12 cellular contexts compared by ENCODE assay signal in the genomic region with DNA sequence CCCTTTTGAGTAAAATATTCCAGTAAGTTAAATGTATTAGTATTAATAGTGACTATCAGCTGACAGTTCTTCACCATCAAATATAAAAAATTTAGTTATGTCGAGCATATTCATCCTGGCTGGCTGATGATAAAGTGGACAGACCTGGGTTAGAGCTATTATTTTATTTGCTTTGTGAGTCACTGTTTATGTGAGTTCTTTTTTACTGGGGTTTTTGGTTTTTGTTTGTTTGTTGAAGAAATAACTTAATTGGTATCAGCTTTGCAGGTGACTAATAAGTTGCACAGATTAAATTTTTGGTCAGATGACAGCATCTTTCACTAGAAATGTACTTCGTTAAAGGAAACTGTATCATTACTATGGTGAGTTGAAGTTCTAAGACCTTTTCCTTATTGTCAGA.
DNase-seq lines count a peak whose midpoint lies in the region; ATAC-seq, FAIRE-seq and TF ChIP-seq lines count a peak whose summit lies in the region.
"Had no signal": no experiment of that assay in that cellular context is flagged by ENCODE, and none has a peak within 500 bp of the region (broad histone marks: within the 10 kb centered on the region; RNA-seq: fewer than 3 reads in every experiment).

No MANE protein-coding gene starts in this region.

- H3K9me1 ChIP-seq in endothelial cell of umbilical vein (replicated peaks; ENCODE audit: control insufficient read depth, extremely low read depth, insufficient read depth, low read length): no peaks in the 10 kb centered on the region

- TF ChIP-seq CTCF in PC-9 (conservative IDR thresholded peaks at IDR 0.05) (no peak), endothelial cell of umbilical vein (IDR thresholded peaks at IDR 0.05; ENCODE audit: extremely low read depth in 1 of 2, insufficient read depth in 1 of 2, low read depth in 1 of 2, low read length in 2 of 2) (no peak)

- H3K27ac ChIP-seq in PC-9 (peak overlapping the region; percentile 52), endothelial cell of umbilical vein (ENCODE audit: insufficient read depth, low read depth, low read length) (no peak overlapping the region), aorta (ENCODE audit: low read depth in 1 of 2, low read length in 2 of 2) (no peak overlapping the region)
- H3K27ac ChIP-seq: lower lobe of right lung had no signal

- no peak overlapping the region for H3K4me3 ChIP-seq in PC-9
- no peak overlapping the region for H3K4me3 ChIP-seq in endothelial cell of umbilical vein (replicated peaks in 1 of 3; ENCODE audit: insufficient read depth in 1 of 3, low read depth in 1 of 3, low read length in 3 of 3)
- H3K4me3 ChIP-seq in aorta (ENCODE audit: low read length in 2 of 2): no peak overlapping the region
- H3K4me3 ChIP-seq: lower lobe of right lung had no signal

- BruUV-seq in PC-9 (replicated peaks; lab: Mats Ljungman, UMichigan) (no TSS peak), endothelial cell of umbilical vein (replicated peaks; lab: Mats Ljungman, UMichigan) (no TSS peak)

- peaks cover 20% of the 10 kb centered on the region; the same call in 1 of the 2 replicates for H3F3A ChIP-seq in PC-9 (ENCODE audit: insufficient read depth, low read depth)

- H3K36me3 ChIP-seq in PC-9 (ENCODE audit: low read depth): no peaks in the 10 kb centered on the region
- no peaks in the 10 kb centered on the region for H3K36me3 ChIP-seq in endothelial cell of umbilical vein (ENCODE audit: control insufficient read depth in 2 of 2, extremely low read depth in 1 of 2, insufficient read depth in 2 of 2, low read length in 2 of 2)
- no peaks in the 10 kb centered on the region for H3K36me3 ChIP-seq in aorta (ENCODE audit: control insufficient read depth in 1 of 2, insufficient read depth in 2 of 2, low read length in 1 of 2)
- H3K36me3 ChIP-seq: lower lobe of right lung had no signal

- H3K9me3 ChIP-seq in PC-9 (ENCODE audit: insufficient read depth, low read depth) (no peaks in the 10 kb centered on the region; the same call in 1 of the 2 replicates), endothelial cell of umbilical vein (replicated peaks; ENCODE audit: control insufficient read depth, insufficient read depth, low read length) (no peaks in the 10 kb centered on the region), aorta (ENCODE audit: control insufficient read depth, low read length) (no peaks in the 10 kb centered on the region)
- H3K9me3 ChIP-seq: lower lobe of right lung had no signal

- H3K4me1 Mint-ChIP-seq in activated CD4-positive, alpha-beta memory T cell treated with anti-CD3 and anti-CD28 coated beads, Interleukin-2, amount 10 ng/mL, durations not matched to agents 7 days and 5 days: peaks cover 10% of the 10 kb centered on the region

- no peak overlapping the region for H3K4me3 Mint-ChIP-seq in activated CD4-positive, alpha-beta memory T cell treated with anti-CD3 and anti-CD28 coated beads, Interleukin-2, amount 10 ng/mL, durations not matched to agents 7 days and 5 days

- ATAC-seq in HG03196 (IDR thresholded peaks at IDR 0.05; ENCODE audit: unreplicated experiment): no peak
- ATAC-seq in aorta (ENCODE audit: low FRiP score): no peak
- ATAC-seq: lower lobe of right lung had no signal

- H3K79me2 ChIP-seq in PC-9 (ENCODE audit: low read depth) (no peaks in the 10 kb centered on the region), endothelial cell of umbilical vein (ENCODE audit: control insufficient read depth, insufficient read depth, low read length) (no peaks in the 10 kb centered on the region)

- no peaks in the 10 kb centered on the region for H3K9me3 Mint-ChIP-seq in activated CD4-positive, alpha-beta memory T cell treated with anti-CD3 and anti-CD28 coated beads, Interleukin-2, amount 10 ng/mL, durations not matched to agents 7 days and 5 days

- no peak overlapping the region for H2AFZ ChIP-seq in PC-9
- no peak overlapping the region for H2AFZ ChIP-seq in endothelial cell of umbilical vein (ENCODE audit: low read depth, low read length)

- TF ChIP-seq POLR2A in endothelial cell of umbilical vein (IDR thresholded peaks at IDR 0.05; ENCODE audit: low read depth, low read length): no peak

- H3K27me3 Mint-ChIP-seq in activated CD4-positive, alpha-beta memory T cell treated with anti-CD3 and anti-CD28 coated beads, Interleukin-2, amount 10 ng/mL, durations not matched to agents 7 days and 5 days: no peaks in the 10 kb centered on the region

- 62 to 69% methylated on average over 2 of the region's 2 CpGs for WGBS in aorta, 2 donors

- no peaks in the 10 kb centered on the region for H3K9me2 ChIP-seq in PC-9 (ENCODE audit: insufficient read depth)

- H4K20me1 ChIP-seq in PC-9 (ENCODE audit: insufficient read depth) (no peaks in the 10 kb centered on the region), endothelial cell of umbilical vein (replicated peaks; ENCODE audit: control insufficient read depth, extremely low read depth, insufficient read depth, low read length) (no peaks in the 10 kb centered on the region)

- no peak for FAIRE-seq in endothelial cell of umbilical vein (lab: Jason Lieb, UNC)

- DNase-seq in NCI-H2196 (lab: John Stamatoyannopoulos, UW; ENCODE audit: unreplicated experiment) (peak; percentile 3), NCI-H2196 treated with DMSO at 0.1 percent for 48 hours (lab: John Stamatoyannopoulos, UW; ENCODE audit: unreplicated experiment) (no peak), PC-9 (peak in 1 of 2 experiments; percentile 93), endothelial cell of umbilical vein (ENCODE audit: low read depth, low spot score) (peak; percentile 46), aorta (no peak), ecto neural progenitor cell (ENCODE audit: low spot score) (no peak)
- DNase-seq in activated CD4-positive, alpha-beta memory T cell treated with anti-CD3 and anti-CD28 coated beads, Interleukin-2, amount 10 ng/mL, durations not matched to agents 7 days and 5 days: no peak
- DNase-seq: erythroblast, lower lobe of right lung, NCI-H1694, NCI-H526 had no signal

- peaks cover 21% of the 10 kb centered on the region for H3K4me1 ChIP-seq in PC-9 (replicated peaks; ENCODE audit: insufficient read depth)
- H3K4me1 ChIP-seq in endothelial cell of umbilical vein (ENCODE audit: control insufficient read depth, extremely low read depth, insufficient read depth, low read length): peaks cover 12% of the 10 kb centered on the region
- no peaks in the 10 kb centered on the region for H3K4me1 ChIP-seq in aorta (ENCODE audit: control insufficient read depth in 1 of 2, insufficient read depth in 2 of 2, low read length in 2 of 2)
- H3K4me1 ChIP-seq: lower lobe of right lung had no signal

- no peak overlapping the region for H3K27ac Mint-ChIP-seq in activated CD4-positive, alpha-beta memory T cell treated with anti-CD3 and anti-CD28 coated beads, Interleukin-2, amount 10 ng/mL, durations not matched to agents 7 days and 5 days

- POLR2A ChIA-PET in PC-9 (lab: Charles Lee; ENCODE audit: unreplicated experiment): no interaction called here
- POLR2A ChIA-PET in endothelial cell of umbilical vein (lab: Charles Lee): no interaction called here
- POLR2A ChIA-PET in activated CD4-positive, alpha-beta memory T cell treated with anti-CD3 and anti-CD28 coated beads, Interleukin-2, amount 10 ng/mL, durations not matched to agents 7 days and 5 days (lab: Charles Lee): no interaction called here

- intact Hi-C loops in PC-9 (cut with micrococcal nuclease; ENCODE audit: unreplicated experiment) (no loop called here), endothelial cell of umbilical vein (cut with micrococcal nuclease) (loop anchor here (5.0 kb wide), 1 partner anchor 1033 kb away; no protein-coding TSS in a partner anchor), aorta (cut with DNase I) (no loop called here)

- no peak overlapping the region for H3K9ac ChIP-seq in endothelial cell of umbilical vein (replicated peaks; ENCODE audit: extremely low read depth, insufficient read depth, low read length)

- H3K27me3 ChIP-seq in PC-9 (ENCODE audit: insufficient read depth, low read depth) (no peaks in the 10 kb centered on the region), endothelial cell of umbilical vein (ENCODE audit: control insufficient read depth in 2 of 2, insufficient read depth in 2 of 2, low read length in 2 of 2) (no peaks in the 10 kb centered on the region), aorta (ENCODE audit: control insufficient read depth in 1 of 2, insufficient read depth in 2 of 2, low read length in 1 of 2) (no peaks in the 10 kb centered on the region)

- CTCF ChIA-PET in PC-9 (lab: Charles Lee) (no interaction called here), endothelial cell of umbilical vein (lab: Charles Lee) (interaction anchor here (0.8 to 1.2 kb wide), 5 partner anchors 16 to 151 kb away, joined by 3 to 4 read pairs (median 4); no protein-coding TSS in a partner anchor)
- CTCF ChIA-PET in activated CD4-positive, alpha-beta memory T cell treated with anti-CD3 and anti-CD28 coated beads, Interleukin-2, amount 10 ng/mL, durations not matched to agents 7 days and 5 days (lab: Charles Lee): no interaction called here

- dilution Hi-C loops in endothelial cell of umbilical vein (cut with MboI; ENCODE audit: extremely low pct_ligation_motif_present, low sequenced_read_pairs): no loop called here

- H3K4me2 ChIP-seq in PC-9 (peak overlapping the region; percentile 26), endothelial cell of umbilical vein (ENCODE audit: insufficient read depth, low read length) (no peak overlapping the region)

- no peaks in the 10 kb centered on the region for H3K36me3 Mint-ChIP-seq in activated CD4-positive, alpha-beta memory T cell treated with anti-CD3 and anti-CD28 coated beads, Interleukin-2, amount 10 ng/mL, durations not matched to agents 7 days and 5 days (ENCODE audit: low read depth)

TF ChIP-seq in endothelial cell of umbilical vein, 7 proteins besides CTCF, POLR2A, EP300 and RAD21:
- no peak for TF ChIP-seq EZH2 (IDR thresholded peaks at IDR 0.05; ENCODE audit: borderline replicate concordance, low read depth, low read length, severe bottlenecking)
- TF ChIP-seq FOS (IDR thresholded peaks at IDR 0.05; ENCODE audit: borderline replicate concordance, insufficient read depth, low read length): no peak
- TF ChIP-seq MYC (IDR thresholded peaks at IDR 0.05; ENCODE audit: low read depth, low read length): no peak
- TF ChIP-seq GATA2 (IDR thresholded peaks at IDR 0.05; ENCODE audit: insufficient read depth, insufficient read length, low read depth, low read length): no peak
- TF ChIP-seq, protein P1, sequence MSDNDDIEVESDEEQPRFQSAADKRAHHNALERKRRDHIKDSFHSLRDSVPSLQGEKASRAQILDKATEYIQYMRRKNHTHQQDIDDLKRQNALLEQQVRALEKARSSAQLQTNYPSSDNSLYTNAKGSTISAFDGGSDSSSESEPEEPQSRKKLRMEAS (IDR thresholded peaks at IDR 0.05; ENCODE audit: insufficient read depth, insufficient read length): no peak
- TF ChIP-seq POLR2AphosphoS5 (IDR thresholded peaks at IDR 0.05; ENCODE audit: insufficient read depth, low read depth, low read length): no peak
- no peak for TF ChIP-seq JUN (IDR thresholded peaks at IDR 0.05; ENCODE audit: borderline replicate concordance, insufficient read depth, insufficient read length, low read depth)

Comparison
In these comparisons a context has a peak if more than half of its experiments do, and no peak if none do; other contexts are left out.
1. DNase-seq: peak in NCI-H2196 (single experiment) and endothelial cell of umbilical vein (single experiment); none in NCI-H2196 treated with DMSO at 0.1 percent for 48 hours (single experiment), aorta (0 of 2), activated CD4-positive, alpha-beta memory T cell treated with anti-CD3 and anti-CD28 coated beads, Interleukin-2, amount 10 ng/mL, durations not matched to agents 7 days and 5 days (single experiment) and ecto neural progenitor cell (single experiment).